19 cellular contexts compared by ENCODE assay signal in genomic region chr3:184798120-184798519, GRCh38. TPM values are rescaled to one million over a fixed set of nuclear protein-coding genes. Genes with fewer than 3 reads are reported as not detected.
A peak's percentile ranks its signal among the peaks of the same experiment; 100 is the strongest.
DNase-seq lines count a peak whose midpoint lies in the region; ATAC-seq and TF ChIP-seq lines count a peak whose summit lies in the region.
"Had no signal": no experiment of that assay in that cellular context is flagged by ENCODE, and none has a peak within 500 bp of the region (broad histone marks: within the 10 kb centered on the region; RNA-seq: fewer than 3 reads in every experiment).

No MANE protein-coding gene starts in this region.

- CTCF ChIA-PET in PC-3 (lab: Charles Lee): no interaction called here

- TF ChIP-seq POLR2A in stomach (IDR thresholded peaks at IDR 0.05): no peak

- H3K27ac ChIP-seq in colonic mucosa (peak overlapping the region; percentile 46), stomach (peak overlapping the region in 3 of 5 donors; percentile 40 to 66 (median 61)), PC-3 (ENCODE audit: low read length) (no peak overlapping the region), coronary artery (no peak overlapping the region)
- H3K27ac ChIP-seq: 22Rv1, BLaER1, C4-2B had no signal

- WGBS in stomach, 5 donors: 49 to 71% (median 66%) methylated on average over 3 of the region's 3 CpGs

- H3K4me3 ChIP-seq in colonic mucosa: no peak overlapping the region
- H3K4me3 ChIP-seq in stomach: no peak overlapping the region
- no peak overlapping the region for H3K4me3 ChIP-seq in PC-3 (ENCODE audit: low read length)
- no peak overlapping the region for H3K4me3 ChIP-seq in coronary artery
- H3K4me3 ChIP-seq: BLaER1, GM12878 had no signal

- H3K4me2 ChIP-seq in PC-3 (ENCODE audit: low read length): no peak overlapping the region
- H3K4me2 ChIP-seq: BLaER1 had no signal

- no peaks in the 10 kb centered on the region for H3K36me3 ChIP-seq in colonic mucosa
- no peaks in the 10 kb centered on the region for H3K36me3 ChIP-seq in stomach
- no peaks in the 10 kb centered on the region for H3K36me3 ChIP-seq in PC-3 (ENCODE audit: low read depth, low read length)
- H3K36me3 ChIP-seq: BLaER1 had no signal

- H3F3A ChIP-seq in PC-3 (ENCODE audit: low read length, unreplicated experiment): no peaks in the 10 kb centered on the region

- ATAC-seq in PC-3: no peak
- ATAC-seq: CD8-positive, alpha-beta T cell; GM12878 had no signal

- H4K20me1 ChIP-seq in PC-3 (ENCODE audit: low read length): no peaks in the 10 kb centered on the region
- H4K20me1 ChIP-seq: BLaER1 had no signal

- TF ChIP-seq CTCF in colonic mucosa (IDR thresholded peaks at IDR 0.05) (no peak), stomach (IDR thresholded peaks at IDR 0.05) (no peak), PC-3 (conservative IDR thresholded peaks at IDR 0.05; ENCODE audit: low read depth, low read length) (no peak), coronary artery (IDR thresholded peaks at IDR 0.05) (no peak)

- H3K9me2 ChIP-seq in PC-3 (replicated peaks; ENCODE audit: low read length): no peaks in the 10 kb centered on the region

- H3K4me1 ChIP-seq in colonic mucosa (peaks cover 4% of the 10 kb centered on the region), stomach (peaks cover 0 to 26% (median 9%) of the 10 kb centered on the region in 4 donors), PC-3 (ENCODE audit: insufficient read depth, low read length) (no peaks in the 10 kb centered on the region)

- H3K27me3 ChIP-seq in colonic mucosa (no peaks in the 10 kb centered on the region), stomach (peaks cover 0 to 7% (median 0%) of the 10 kb centered on the region in 3 donors), PC-3 (ENCODE audit: low read length) (peaks cover 32% of the 10 kb centered on the region)
- H3K27me3 ChIP-seq: BLaER1 had no signal

- DNase-seq in DMS 273 (lab: John Stamatoyannopoulos, UW; ENCODE audit: unreplicated experiment) (peak; percentile 22), DMS 273 treated with DMSO at 0.1 percent for 48 hours (lab: John Stamatoyannopoulos, UW) (no peak), colonic mucosa (no peak), stomach (no peak), PC-3 (no peak), coronary artery (ENCODE audit: low spot score) (no peak), GM19238 (ENCODE audit: insufficient read length, low spot score) (no peak)
- DNase-seq: CD4-positive, CD25-positive, alpha-beta regulatory T cell; CD8-positive, alpha-beta T cell; DMS79; EL; GDM1; GOT3; H7; HCEC 1CT had no signal

- H3K9me3 ChIP-seq in colonic mucosa (no peaks in the 10 kb centered on the region), stomach (no peaks in the 10 kb centered on the region), PC-3 (ENCODE audit: low read length) (no peaks in the 10 kb centered on the region)
- H3K9me3 ChIP-seq: BLaER1 had no signal

- BruUV-seq in PC-3 (replicated peaks; lab: Mats Ljungman, UMichigan): no TSS peak

- no peak overlapping the region for H2AFZ ChIP-seq in PC-3 (ENCODE audit: low read length)

- intact Hi-C loops in colonic mucosa (cut with DNase I) (no loop called here), stomach (cut with DNase I; ENCODE audit: low total_unique reads) (no loop called here), PC-3 (cut with micrococcal nuclease) (no loop called here)

- no peaks in the 10 kb centered on the region for H3K79me2 ChIP-seq in PC-3 (ENCODE audit: low read length)

- TF ChIP-seq EP300 in stomach (IDR thresholded peaks at IDR 0.05): no peak

- POLR2A ChIA-PET in PC-3 (lab: Charles Lee; ENCODE audit: unreplicated experiment): interaction anchor here (0.7 kb wide), 1 partner anchor 18 kb away, joined by 4 read pairs; no protein-coding TSS in a partner anchor

- H3K9ac ChIP-seq in colonic mucosa (ENCODE audit: low read depth in 2 of 2, low read length in 2 of 2) (no peak overlapping the region), PC-3 (ENCODE audit: low read length) (no peak overlapping the region)
- H3K9ac ChIP-seq: BLaER1 had no signal

RNA-seq across cellular contexts. Expression of gene VPS8, which starts 13.8 kb away (rescaled TPM):
- total RNA-seq in colonic mucosa (10 to 100 TPM; 43.7 to 54.8 TPM), stomach (100 to 1,000 TPM in 1 of 5 donors, 10 to 100 TPM in 4; 34.8 to 126 (median 48.1) TPM), PC-3 (2014; rRNA removed) (36.2 and 38.0 TPM in 2 replicates)
- 10 to 100 TPM in 2 of 3 donors, 1 to 10 TPM in 1; 7.5 to 11.9 (median 10.1) TPM for polyA plus RNA-seq in stomach

Comparison
In these comparisons a context has a peak if more than half of its experiments do, and no peak if none do; other contexts are left out.
1. H3K27ac ChIP-seq: peak in colonic mucosa (single experiment) and stomach (3 of 5); none in PC-3 (single experiment) and coronary artery (0 of 2).